Comparison of ENCODE assay signal across 1 cellular context in the genomic region with DNA sequence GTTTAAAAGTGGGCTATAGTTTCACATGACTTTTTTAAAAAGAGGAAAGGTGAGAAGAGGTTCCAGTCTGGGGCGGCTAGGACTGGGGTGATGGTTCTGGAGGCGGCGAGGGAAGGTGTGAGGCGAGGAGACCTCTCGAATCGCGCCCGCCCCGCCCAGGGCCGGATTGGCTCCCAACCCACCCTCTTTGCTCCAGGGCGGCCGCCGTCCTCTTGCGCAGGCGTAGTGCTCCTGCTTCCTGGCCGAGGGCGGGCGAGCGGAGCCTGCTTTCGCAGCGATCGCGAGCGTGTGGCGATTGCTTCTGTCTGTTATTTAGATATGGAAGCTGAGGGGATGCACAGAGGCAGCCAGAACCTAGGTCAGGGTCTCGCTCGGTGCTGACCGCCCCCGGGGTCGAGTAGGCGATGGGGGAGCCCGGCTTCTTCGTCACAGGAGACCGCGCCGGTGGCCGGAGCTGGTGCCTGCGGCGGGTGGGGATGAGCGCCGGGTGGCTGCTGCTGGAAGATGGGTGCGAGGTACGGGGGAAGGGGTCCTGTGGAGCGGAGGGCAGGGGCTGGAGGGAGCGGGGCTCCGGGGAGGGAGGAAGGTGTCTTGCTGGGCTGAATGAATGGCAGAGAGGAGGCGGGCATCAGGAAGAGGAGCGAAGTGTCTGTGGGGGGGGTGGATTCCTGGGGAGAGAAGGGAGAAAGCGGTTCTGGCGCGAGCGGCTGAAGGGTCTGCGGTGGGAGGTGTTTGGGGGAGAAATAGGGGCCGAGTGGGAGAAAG.
A peak's percentile ranks its signal among the peaks of the same experiment; 100 is the strongest.
TF ChIP-seq lines count a peak whose summit lies in the region.

A gene with protein sequence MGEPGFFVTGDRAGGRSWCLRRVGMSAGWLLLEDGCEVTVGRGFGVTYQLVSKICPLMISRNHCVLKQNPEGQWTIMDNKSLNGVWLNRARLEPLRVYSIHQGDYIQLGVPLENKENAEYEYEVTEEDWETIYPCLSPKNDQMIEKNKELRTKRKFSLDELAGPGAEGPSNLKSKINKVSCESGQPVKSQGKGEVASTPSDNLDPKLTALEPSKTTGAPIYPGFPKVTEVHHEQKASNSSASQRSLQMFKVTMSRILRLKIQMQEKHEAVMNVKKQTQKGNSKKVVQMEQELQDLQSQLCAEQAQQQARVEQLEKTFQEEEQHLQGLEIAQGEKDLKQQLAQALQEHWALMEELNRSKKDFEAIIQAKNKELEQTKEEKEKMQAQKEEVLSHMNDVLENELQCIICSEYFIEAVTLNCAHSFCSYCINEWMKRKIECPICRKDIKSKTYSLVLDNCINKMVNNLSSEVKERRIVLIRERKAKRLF (plus strand): TSS at position 223 of the 765 bp plus-strand sequence. CDS start 182 bp downstream, at position 405.

TF ChIP-seq in HepG2, 621 proteins besides CTCF, POLR2A, EP300 and RAD21 (continued from another document and continues in another):
- TF ChIP-seq, protein P1, sequence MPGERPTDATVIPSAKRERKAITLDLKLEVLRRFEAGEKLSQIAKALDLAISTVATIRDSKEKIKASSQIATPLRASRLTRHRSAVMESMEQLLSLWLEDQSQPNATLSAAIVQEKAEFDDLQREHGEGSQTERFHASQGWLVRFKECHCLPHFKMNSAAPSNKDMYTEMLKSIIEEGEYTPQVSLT (CRISPR knock-in tag; IDR thresholded peaks at IDR 0.05; ENCODE audit: borderline replicate concordance, low read depth), result no peak
- TF ChIP-seq NPAS2 (CRISPR knock-in tag; IDR thresholded peaks at IDR 0.05; ENCODE audit: borderline replicate concordance) (0 out of 2 replicates have a peak, but pooled peaks have one; percentile 36), KAT2B (IDR thresholded peaks at IDR 0.05; ENCODE audit: borderline replicate concordance, low read depth, low read length) (no peak), CBX5 (CRISPR knock-in tag; IDR thresholded peaks at IDR 0.05; ENCODE audit: borderline replicate concordance) (no peak; the same call in 1 of the 2 replicates), ZFP1 (CRISPR knock-in tag; IDR thresholded peaks at IDR 0.05) (no peak; the same call in 1 of the 2 replicates), HHEX (CRISPR knock-in tag; IDR thresholded peaks at IDR 0.05) (no peak), SAP130 (CRISPR knock-in tag; IDR thresholded peaks at IDR 0.05; ENCODE audit: low read depth) (peak; percentile 85), NFE2L2 (IDR thresholded peaks at IDR 0.05; ENCODE audit: low read length) (no peak), SNAI1 (CRISPR knock-in tag; IDR thresholded peaks at IDR 0.05; ENCODE audit: borderline replicate concordance) (0 out of 2 replicates have a peak, but pooled peaks have one; percentile 36), ZFY (CRISPR knock-in tag; IDR thresholded peaks at IDR 0.05) (peak; percentile 66), ZNF816 (CRISPR knock-in tag; IDR thresholded peaks at IDR 0.05; ENCODE audit: borderline replicate concordance) (no peak), EEA1 (CRISPR knock-in tag; IDR thresholded peaks at IDR 0.05; ENCODE audit: borderline replicate concordance) (0 out of 2 replicates have a peak, but pooled peaks have one; percentile 65), HIVEP1 (CRISPR knock-in tag; IDR thresholded peaks at IDR 0.05) (0 out of 2 replicates have a peak, but pooled peaks have one; percentile 69), POGZ (CRISPR knock-in tag; IDR thresholded peaks at IDR 0.05) (peak; percentile 20; the same call in 1 of the 2 replicates), MIER2 (CRISPR knock-in tag; IDR thresholded peaks at IDR 0.05) (no peak), STAG1 (CRISPR knock-in tag; IDR thresholded peaks at IDR 0.05) (peak; percentile 15; the same call in 1 of the 2 replicates), KLF6 (CRISPR knock-in tag; IDR thresholded peaks at IDR 0.05) (peak; percentile 41; the same call in 1 of the 2 replicates), BORCS8-MEF2B (CRISPR knock-in tag; IDR thresholded peaks at IDR 0.05) (no peak), ZFP36L2 (CRISPR knock-in tag; IDR thresholded peaks at IDR 0.05) (no peak), ZNF33A (CRISPR knock-in tag; IDR thresholded peaks at IDR 0.05; ENCODE audit: borderline replicate concordance) (no peak), ZBTB3 (CRISPR knock-in tag; IDR thresholded peaks at IDR 0.05; ENCODE audit: borderline replicate concordance, low read depth) (peak; percentile 65; the same call in 1 of the 2 replicates), SALL1 (CRISPR knock-in tag; IDR thresholded peaks at IDR 0.05) (peak; percentile 79)
- TF ChIP-seq, protein P2, sequence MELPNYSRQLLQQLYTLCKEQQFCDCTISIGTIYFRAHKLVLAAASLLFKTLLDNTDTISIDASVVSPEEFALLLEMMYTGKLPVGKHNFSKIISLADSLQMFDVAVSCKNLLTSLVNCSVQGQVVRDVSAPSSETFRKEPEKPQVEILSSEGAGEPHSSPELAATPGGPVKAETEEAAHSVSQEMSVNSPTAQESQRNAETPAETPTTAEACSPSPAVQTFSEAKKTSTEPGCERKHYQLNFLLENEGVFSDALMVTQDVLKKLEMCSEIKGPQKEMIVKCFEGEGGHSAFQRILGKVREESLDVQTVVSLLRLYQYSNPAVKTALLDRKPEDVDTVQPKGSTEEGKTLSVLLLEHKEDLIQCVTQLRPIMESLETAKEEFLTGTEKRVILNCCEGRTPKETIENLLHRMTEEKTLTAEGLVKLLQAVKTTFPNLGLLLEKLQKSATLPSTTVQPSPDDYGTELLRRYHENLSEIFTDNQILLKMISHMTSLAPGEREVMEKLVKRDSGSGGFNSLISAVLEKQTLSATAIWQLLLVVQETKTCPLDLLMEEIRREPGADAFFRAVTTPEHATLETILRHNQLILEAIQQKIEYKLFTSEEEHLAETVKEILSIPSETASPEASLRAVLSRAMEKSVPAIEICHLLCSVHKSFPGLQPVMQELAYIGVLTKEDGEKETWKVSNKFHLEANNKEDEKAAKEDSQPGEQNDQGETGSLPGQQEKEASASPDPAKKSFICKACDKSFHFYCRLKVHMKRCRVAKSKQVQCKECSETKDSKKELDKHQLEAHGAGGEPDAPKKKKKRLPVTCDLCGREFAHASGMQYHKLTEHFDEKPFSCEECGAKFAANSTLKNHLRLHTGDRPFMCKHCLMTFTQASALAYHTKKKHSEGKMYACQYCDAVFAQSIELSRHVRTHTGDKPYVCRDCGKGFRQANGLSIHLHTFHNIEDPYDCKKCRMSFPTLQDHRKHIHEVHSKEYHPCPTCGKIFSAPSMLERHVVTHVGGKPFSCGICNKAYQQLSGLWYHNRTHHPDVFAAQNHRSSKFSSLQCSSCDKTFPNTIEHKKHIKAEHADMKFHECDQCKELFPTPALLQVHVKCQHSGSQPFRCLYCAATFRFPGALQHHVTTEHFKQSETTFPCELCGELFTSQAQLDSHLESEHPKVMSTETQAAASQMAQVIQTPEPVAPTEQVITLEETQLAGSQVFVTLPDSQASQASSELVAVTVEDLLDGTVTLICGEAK (IDR thresholded peaks at IDR 0.05), result no peak
- TF ChIP-seq, protein P2 (CRISPR knock-in tag; IDR thresholded peaks at IDR 0.05), result peak; percentile 69
- TF ChIP-seq, protein P3, sequence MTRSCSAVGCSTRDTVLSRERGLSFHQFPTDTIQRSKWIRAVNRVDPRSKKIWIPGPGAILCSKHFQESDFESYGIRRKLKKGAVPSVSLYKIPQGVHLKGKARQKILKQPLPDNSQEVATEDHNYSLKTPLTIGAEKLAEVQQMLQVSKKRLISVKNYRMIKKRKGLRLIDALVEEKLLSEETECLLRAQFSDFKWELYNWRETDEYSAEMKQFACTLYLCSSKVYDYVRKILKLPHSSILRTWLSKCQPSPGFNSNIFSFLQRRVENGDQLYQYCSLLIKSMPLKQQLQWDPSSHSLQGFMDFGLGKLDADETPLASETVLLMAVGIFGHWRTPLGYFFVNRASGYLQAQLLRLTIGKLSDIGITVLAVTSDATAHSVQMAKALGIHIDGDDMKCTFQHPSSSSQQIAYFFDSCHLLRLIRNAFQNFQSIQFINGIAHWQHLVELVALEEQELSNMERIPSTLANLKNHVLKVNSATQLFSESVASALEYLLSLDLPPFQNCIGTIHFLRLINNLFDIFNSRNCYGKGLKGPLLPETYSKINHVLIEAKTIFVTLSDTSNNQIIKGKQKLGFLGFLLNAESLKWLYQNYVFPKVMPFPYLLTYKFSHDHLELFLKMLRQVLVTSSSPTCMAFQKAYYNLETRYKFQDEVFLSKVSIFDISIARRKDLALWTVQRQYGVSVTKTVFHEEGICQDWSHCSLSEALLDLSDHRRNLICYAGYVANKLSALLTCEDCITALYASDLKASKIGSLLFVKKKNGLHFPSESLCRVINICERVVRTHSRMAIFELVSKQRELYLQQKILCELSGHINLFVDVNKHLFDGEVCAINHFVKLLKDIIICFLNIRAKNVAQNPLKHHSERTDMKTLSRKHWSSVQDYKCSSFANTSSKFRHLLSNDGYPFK (CRISPR knock-in tag; IDR thresholded peaks at IDR 0.05; ENCODE audit: borderline replicate concordance), result peak; percentile 20; the same call in 1 of the 2 replicates
- TF ChIP-seq, protein P4, sequence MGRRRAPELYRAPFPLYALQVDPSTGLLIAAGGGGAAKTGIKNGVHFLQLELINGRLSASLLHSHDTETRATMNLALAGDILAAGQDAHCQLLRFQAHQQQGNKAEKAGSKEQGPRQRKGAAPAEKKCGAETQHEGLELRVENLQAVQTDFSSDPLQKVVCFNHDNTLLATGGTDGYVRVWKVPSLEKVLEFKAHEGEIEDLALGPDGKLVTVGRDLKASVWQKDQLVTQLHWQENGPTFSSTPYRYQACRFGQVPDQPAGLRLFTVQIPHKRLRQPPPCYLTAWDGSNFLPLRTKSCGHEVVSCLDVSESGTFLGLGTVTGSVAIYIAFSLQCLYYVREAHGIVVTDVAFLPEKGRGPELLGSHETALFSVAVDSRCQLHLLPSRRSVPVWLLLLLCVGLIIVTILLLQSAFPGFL (CRISPR knock-in tag; IDR thresholded peaks at IDR 0.05), result no peak
- TF ChIP-seq, protein P5, sequence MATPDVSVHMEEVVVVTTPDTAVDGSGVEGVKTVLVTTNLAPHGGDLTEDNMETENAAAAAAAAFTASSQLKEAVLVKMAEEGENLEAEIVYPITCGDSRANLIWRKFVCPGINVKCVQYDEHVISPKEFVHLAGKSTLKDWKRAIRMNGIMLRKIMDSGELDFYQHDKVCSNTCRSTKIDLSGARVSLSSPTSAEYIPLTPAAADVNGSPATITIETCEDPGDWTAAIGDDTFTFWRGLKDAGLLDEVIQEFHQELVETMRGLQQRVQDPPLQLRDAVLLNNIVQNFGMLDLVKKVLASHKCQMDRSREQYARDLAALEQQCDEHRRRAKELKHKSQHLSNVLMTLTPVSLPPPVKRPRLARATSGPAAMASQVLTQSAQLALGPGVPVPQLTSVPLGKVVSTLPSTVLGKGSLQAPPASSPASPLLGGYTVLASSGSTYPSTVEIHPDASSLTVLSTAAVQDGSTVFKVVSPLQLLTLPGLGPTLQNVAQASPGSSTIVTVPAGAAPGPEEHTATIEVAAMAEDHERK (CRISPR knock-in tag; IDR thresholded peaks at IDR 0.05; ENCODE audit: low read depth), result no peak
- TF ChIP-seq, protein P6, sequence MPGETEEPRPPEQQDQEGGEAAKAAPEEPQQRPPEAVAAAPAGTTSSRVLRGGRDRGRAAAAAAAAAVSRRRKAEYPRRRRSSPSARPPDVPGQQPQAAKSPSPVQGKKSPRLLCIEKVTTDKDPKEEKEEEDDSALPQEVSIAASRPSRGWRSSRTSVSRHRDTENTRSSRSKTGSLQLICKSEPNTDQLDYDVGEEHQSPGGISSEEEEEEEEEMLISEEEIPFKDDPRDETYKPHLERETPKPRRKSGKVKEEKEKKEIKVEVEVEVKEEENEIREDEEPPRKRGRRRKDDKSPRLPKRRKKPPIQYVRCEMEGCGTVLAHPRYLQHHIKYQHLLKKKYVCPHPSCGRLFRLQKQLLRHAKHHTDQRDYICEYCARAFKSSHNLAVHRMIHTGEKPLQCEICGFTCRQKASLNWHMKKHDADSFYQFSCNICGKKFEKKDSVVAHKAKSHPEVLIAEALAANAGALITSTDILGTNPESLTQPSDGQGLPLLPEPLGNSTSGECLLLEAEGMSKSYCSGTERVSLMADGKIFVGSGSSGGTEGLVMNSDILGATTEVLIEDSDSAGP (CRISPR knock-in tag; IDR thresholded peaks at IDR 0.05; ENCODE audit: borderline replicate concordance), result peak; percentile 86
- TF ChIP-seq, protein P7, sequence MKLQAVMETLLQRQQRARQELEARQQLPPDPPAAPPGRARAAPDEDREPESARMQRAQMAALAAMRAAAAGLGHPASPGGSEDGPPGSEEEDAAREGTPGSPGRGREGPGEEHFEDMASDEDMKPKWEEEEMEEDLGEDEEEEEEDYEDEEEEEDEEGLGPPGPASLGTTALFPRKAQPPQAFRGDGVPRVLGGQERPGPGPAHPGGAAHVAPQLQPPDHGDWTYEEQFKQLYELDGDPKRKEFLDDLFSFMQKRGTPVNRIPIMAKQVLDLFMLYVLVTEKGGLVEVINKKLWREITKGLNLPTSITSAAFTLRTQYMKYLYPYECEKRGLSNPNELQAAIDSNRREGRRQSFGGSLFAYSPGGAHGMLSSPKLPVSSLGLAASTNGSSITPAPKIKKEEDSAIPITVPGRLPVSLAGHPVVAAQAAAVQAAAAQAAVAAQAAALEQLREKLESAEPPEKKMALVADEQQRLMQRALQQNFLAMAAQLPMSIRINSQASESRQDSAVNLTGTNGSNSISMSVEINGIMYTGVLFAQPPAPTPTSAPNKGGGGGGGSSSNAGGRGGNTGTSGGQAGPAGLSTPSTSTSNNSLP (IDR thresholded peaks at IDR 0.05; ENCODE audit: low read depth, low read length), result peak; percentile 64; the same call in 1 of the 2 replicates
